23 cellular contexts compared by ENCODE assay signal in the genomic region with DNA sequence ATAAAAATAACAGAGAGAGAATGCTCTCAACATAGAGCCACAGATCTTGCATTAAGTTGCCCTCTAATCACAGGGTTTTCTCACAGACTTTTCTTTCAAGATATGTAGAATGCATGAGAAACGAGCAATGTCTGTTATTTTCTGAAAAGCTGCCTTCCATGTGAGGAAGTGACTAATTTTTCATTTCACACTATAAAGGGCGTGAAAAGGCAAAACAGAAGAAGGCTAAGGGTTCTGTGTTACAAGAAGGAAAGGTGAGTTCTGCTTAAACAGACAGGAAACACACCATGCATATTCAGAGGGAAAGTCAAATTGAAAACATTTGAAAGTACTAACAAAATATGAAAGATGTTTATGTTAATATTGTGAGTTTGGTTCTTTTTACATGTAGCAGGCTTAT.
DNase-seq lines count a peak whose midpoint lies in the region; ATAC-seq, FAIRE-seq and TF ChIP-seq lines count a peak whose summit lies in the region.
"Had no signal": no experiment of that assay in that cellular context is flagged by ENCODE, and none has a peak within 500 bp of the region (broad histone marks: within the 10 kb centered on the region; RNA-seq: fewer than 3 reads in every experiment).

No MANE protein-coding gene starts in this region.

- no peak overlapping the region for H3K27ac Mint-ChIP-seq in astrocyte (ENCODE audit: unreplicated experiment)
- H3K27ac Mint-ChIP-seq: CD8-positive, alpha-beta memory T cell; H9; HFFc6 had no signal

- no peaks in the 10 kb centered on the region for H3K9me3 ChIP-seq in astrocyte (ENCODE audit: insufficient read depth, low read depth, low read length)
- no peaks in the 10 kb centered on the region for H3K9me3 ChIP-seq in osteoblast (ENCODE audit: low read depth, low read length)
- H3K9me3 ChIP-seq in thyroid gland = no peaks in the 10 kb centered on the region
- H3K9me3 ChIP-seq: MG63 had no signal

- 76 to 79% methylated on average over 2 of the region's 2 CpGs for WGBS in thyroid gland, 2 donors

- peaks cover 5% of the 10 kb centered on the region for H3K4me1 Mint-ChIP-seq in astrocyte (ENCODE audit: low read depth, unreplicated experiment)
- H3K4me1 Mint-ChIP-seq: CD8-positive, alpha-beta memory T cell had no signal

- H3K4me3 ChIP-seq in astrocyte (ENCODE audit: insufficient read depth, low read depth, low read length) = no peak overlapping the region
- H3K4me3 ChIP-seq in osteoblast (ENCODE audit: insufficient read depth, low read length) = no peak overlapping the region
- H3K4me3 ChIP-seq in thyroid gland (replicated peaks in 1 of 3) = no peak overlapping the region
- H3K4me3 ChIP-seq: MG63 had no signal

- no peak for TF ChIP-seq CTCF in astrocyte (IDR thresholded peaks at IDR 0.05; ENCODE audit: insufficient read depth, low read depth, low read length)
- no peak for TF ChIP-seq CTCF in osteoblast (IDR thresholded peaks at IDR 0.05; ENCODE audit: extremely low read depth, low read depth, low read length)
- no peak for TF ChIP-seq CTCF in thyroid gland (IDR thresholded peaks at IDR 0.05)

- FAIRE-seq in H54 (lab: Jason Lieb, UNC) (peak; percentile 20), astrocyte (lab: Jason Lieb, UNC) (peak; percentile 41)

- no peak overlapping the region for H2AFZ ChIP-seq in astrocyte (ENCODE audit: low read depth, low read length)
- peak overlapping the region; percentile 45 for H2AFZ ChIP-seq in osteoblast (ENCODE audit: low read length)

- no peaks in the 10 kb centered on the region for H3K79me2 ChIP-seq in astrocyte (ENCODE audit: insufficient read depth, low read length)
- H3K79me2 ChIP-seq in osteoblast (ENCODE audit: insufficient read depth, low read length) = no peaks in the 10 kb centered on the region

- H3K4me3 Mint-ChIP-seq in astrocyte (ENCODE audit: unreplicated experiment) = no peak overlapping the region
- H3K4me3 Mint-ChIP-seq: CD8-positive, alpha-beta memory T cell; H9; HFFc6 had no signal

- H3K4me1 ChIP-seq in astrocyte (ENCODE audit: insufficient read depth, low read length) (no peaks in the 10 kb centered on the region), osteoblast (ENCODE audit: insufficient read depth, low read length) (no peaks in the 10 kb centered on the region), thyroid gland (no peaks in the 10 kb centered on the region)

- no peak overlapping the region for H3K9ac ChIP-seq in astrocyte (ENCODE audit: low read length)

- DNase-seq in NOMO-1 treated with DMSO at 0.1 percent for 48 hours (lab: John Stamatoyannopoulos, UW; ENCODE audit: unreplicated experiment) = peak; percentile 26
- DNase-seq in NOMO-1 treated with dmso at 0.1 percent for 144 hours (lab: John Stamatoyannopoulos, UW; ENCODE audit: unreplicated experiment) = no peak
- DNase-seq in H54 (ENCODE audit: insufficient read length, low spot score) = no peak
- DNase-seq in astrocyte (ENCODE audit: low read depth) = no peak
- no peak for DNase-seq in osteoblast (ENCODE audit: insufficient read length, low spot score, missing footprints)
- DNase-seq in thyroid gland = no peak
- DNase-seq: 8988T; CD8-positive, alpha-beta memory T cell; DMS53; H9; HFFc6; Kasumi-1; MG63; NCI-H1092; NCI-H1436; NCI-H1930; NCI-H2227 treated with DMSO at 0.1 percent for 48 hours; NCI-H510A; NCI-H748 treated with DMSO at 0.1 percent for 48 hours had no signal

- H3K36me3 Mint-ChIP-seq in astrocyte (ENCODE audit: low read depth, unreplicated experiment) = no peaks in the 10 kb centered on the region

- H3K27me3 ChIP-seq in astrocyte (ENCODE audit: insufficient read depth, low read length) (no peaks in the 10 kb centered on the region), osteoblast (ENCODE audit: insufficient read depth, low read length) (no peaks in the 10 kb centered on the region), thyroid gland (no peaks in the 10 kb centered on the region)
- H3K27me3 ChIP-seq: MG63 had no signal

- intact Hi-C loops in thyroid gland (cut with DNase I) = no loop called here

- H3K27me3 Mint-ChIP-seq in astrocyte (ENCODE audit: low read depth, unreplicated experiment) = no peaks in the 10 kb centered on the region
- H3K27me3 Mint-ChIP-seq: CD8-positive, alpha-beta memory T cell had no signal

- TF ChIP-seq POLR2A in H54 (IDR thresholded peaks at IDR 0.05; ENCODE audit: low read depth, low read length) (no peak), thyroid gland (IDR thresholded peaks at IDR 0.05) (no peak)

- H3K4me2 ChIP-seq in astrocyte (ENCODE audit: low read length) (no peak overlapping the region), osteoblast (ENCODE audit: insufficient read depth, low read length) (no peak overlapping the region)

- H3K9me3 Mint-ChIP-seq in astrocyte (ENCODE audit: unreplicated experiment) = no peaks in the 10 kb centered on the region
- H3K9me3 Mint-ChIP-seq: HFFc6 had no signal

- no peak for ATAC-seq in esophagus mucosa
- no peak for ATAC-seq in GM21381 (IDR thresholded peaks at IDR 0.05; ENCODE audit: unreplicated experiment)
- ATAC-seq: Right ventricle myocardium inferior had no signal

- no peaks in the 10 kb centered on the region for H4K20me1 ChIP-seq in astrocyte (ENCODE audit: insufficient read depth, low read length)
- no peaks in the 10 kb centered on the region for H4K20me1 ChIP-seq in osteoblast (ENCODE audit: insufficient read depth, low read length)

- H3K27ac ChIP-seq in astrocyte (ENCODE audit: low read depth, low read length) (no peak overlapping the region), osteoblast (ENCODE audit: low read depth, low read length) (no peak overlapping the region), thyroid gland (no peak overlapping the region)
- H3K27ac ChIP-seq: C4-2B had no signal

- no peaks in the 10 kb centered on the region for H3K36me3 ChIP-seq in astrocyte (ENCODE audit: insufficient read depth, low read length)
- no peaks in the 10 kb centered on the region for H3K36me3 ChIP-seq in osteoblast (ENCODE audit: insufficient read depth, low read length)
- no peaks in the 10 kb centered on the region for H3K36me3 ChIP-seq in thyroid gland
- H3K36me3 ChIP-seq: MG63 had no signal
